ENCODE assay signal across 1 cellular context in the genomic region with DNA sequence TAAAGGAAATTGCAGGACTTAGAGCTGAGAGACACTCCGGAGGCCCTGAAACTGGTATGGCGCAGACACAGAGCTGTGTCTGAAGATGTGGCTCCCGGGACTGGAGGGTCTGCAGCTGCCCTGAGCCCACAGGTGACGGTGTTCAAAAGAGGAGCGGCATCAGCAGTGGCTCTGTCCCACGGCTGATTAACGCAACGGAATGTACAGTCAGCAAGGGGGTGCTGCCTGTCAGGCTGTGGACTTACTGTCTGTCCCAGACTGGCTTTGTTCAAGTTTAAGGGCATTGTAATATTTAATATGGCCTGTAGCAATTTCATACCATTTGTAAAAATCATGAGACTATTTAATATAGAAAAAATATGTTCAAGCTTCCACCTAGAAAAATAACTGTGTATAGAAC.
TF ChIP-seq lines count a peak whose summit lies in the region.

No MANE protein-coding gene starts in this region.

TF ChIP-seq in K562, 482 proteins besides CTCF, POLR2A, EP300 and RAD21 (continued from another document):
- TF ChIP-seq, protein P1, sequence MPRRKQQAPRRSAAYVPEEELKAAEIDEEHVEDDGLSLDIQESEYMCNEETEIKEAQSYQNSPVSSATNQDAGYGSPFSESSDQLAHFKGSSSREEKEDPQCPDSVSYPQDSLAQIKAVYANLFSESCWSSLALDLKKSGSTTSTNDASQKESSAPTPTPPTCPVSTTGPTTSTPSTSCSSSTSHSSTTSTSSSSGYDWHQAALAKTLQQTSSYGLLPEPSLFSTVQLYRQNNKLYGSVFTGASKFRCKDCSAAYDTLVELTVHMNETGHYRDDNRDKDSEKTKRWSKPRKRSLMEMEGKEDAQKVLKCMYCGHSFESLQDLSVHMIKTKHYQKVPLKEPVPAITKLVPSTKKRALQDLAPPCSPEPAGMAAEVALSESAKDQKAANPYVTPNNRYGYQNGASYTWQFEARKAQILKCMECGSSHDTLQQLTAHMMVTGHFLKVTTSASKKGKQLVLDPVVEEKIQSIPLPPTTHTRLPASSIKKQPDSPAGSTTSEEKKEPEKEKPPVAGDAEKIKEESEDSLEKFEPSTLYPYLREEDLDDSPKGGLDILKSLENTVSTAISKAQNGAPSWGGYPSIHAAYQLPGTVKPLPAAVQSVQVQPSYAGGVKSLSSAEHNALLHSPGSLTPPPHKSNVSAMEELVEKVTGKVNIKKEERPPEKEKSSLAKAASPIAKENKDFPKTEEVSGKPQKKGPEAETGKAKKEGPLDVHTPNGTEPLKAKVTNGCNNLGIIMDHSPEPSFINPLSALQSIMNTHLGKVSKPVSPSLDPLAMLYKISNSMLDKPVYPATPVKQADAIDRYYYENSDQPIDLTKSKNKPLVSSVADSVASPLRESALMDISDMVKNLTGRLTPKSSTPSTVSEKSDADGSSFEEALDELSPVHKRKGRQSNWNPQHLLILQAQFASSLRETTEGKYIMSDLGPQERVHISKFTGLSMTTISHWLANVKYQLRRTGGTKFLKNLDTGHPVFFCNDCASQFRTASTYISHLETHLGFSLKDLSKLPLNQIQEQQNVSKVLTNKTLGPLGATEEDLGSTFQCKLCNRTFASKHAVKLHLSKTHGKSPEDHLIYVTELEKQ (CRISPR knock-in tag; IDR thresholded peaks at IDR 0.05), result no peak
- TF ChIP-seq ZNF3 (CRISPR knock-in tag; IDR thresholded peaks at IDR 0.05) (no peak), STAG1 (CRISPR knock-in tag; IDR thresholded peaks at IDR 0.05; ENCODE audit: borderline replicate concordance) (peak; percentile 50; the same call in 1 of the 2 replicates)
